16 cellular contexts compared by ENCODE assay signal in genomic region chr2:120894936-120895335, GRCh38.
DNase-seq lines count a peak whose midpoint lies in the region; ATAC-seq and TF ChIP-seq lines count a peak whose summit lies in the region.
"Had no signal": no experiment of that assay in that cellular context is flagged by ENCODE, and none has a peak within 500 bp of the region (broad histone marks: within the 10 kb centered on the region; RNA-seq: fewer than 3 reads in every experiment).

No MANE protein-coding gene starts in this region.

- H3K36me3 Mint-ChIP-seq in glutamatergic neuron (ENCODE audit: unreplicated experiment) (peaks cover 5% of the 10 kb centered on the region), nephron progenitor cell (ENCODE audit: low read depth) (no peaks in the 10 kb centered on the region)
- H3K36me3 Mint-ChIP-seq: CD4-positive, CD25-positive, alpha-beta regulatory T cell had no signal

- POLR2A ChIA-PET in A673 (lab: Charles Lee; ENCODE audit: low non-redundant PET): no interaction called here

- H3K27ac Mint-ChIP-seq in glutamatergic neuron (ENCODE audit: unreplicated experiment) (peak overlapping the region; percentile 78), nephron progenitor cell (peak overlapping the region; percentile 98)
- H3K27ac Mint-ChIP-seq: CD4-positive, CD25-positive, alpha-beta regulatory T cell had no signal

- DNase-seq in Right ventricle myocardium superior (no peak), right atrium auricular region (ENCODE audit: low spot score) (no peak), glutamatergic neuron (no peak), nephron progenitor cell (no peak), NCI-H1105 treated with DMSO at 0.1 percent for 48 hours (lab: John Stamatoyannopoulos, UW) (no peak), A673 (ENCODE audit: low spot score) (no peak)
- DNase-seq: Calu3; CD4-positive, CD25-positive, alpha-beta regulatory T cell; GOT3; NCI-H1092; NCI-H187; NCI-H446 treated with DMSO at 0.1 percent for 48 hours; NCI-H774 had no signal

- intact Hi-C loops in Right ventricle myocardium superior (cut with DNase I): no loop called here
- intact Hi-C loops in A673 (cut with micrococcal nuclease; ENCODE audit: unreplicated experiment): no loop called here

- peaks cover 7% of the 10 kb centered on the region for H3K9me3 Mint-ChIP-seq in glutamatergic neuron (ENCODE audit: unreplicated experiment)
- no peaks in the 10 kb centered on the region for H3K9me3 Mint-ChIP-seq in nephron progenitor cell

- H3K36me3 ChIP-seq in right atrium auricular region (no peaks in the 10 kb centered on the region), A673 (ENCODE audit: insufficient read depth, low read length, poor library complexity, severe bottlenecking) (no peaks in the 10 kb centered on the region)

- CTCF ChIA-PET in A673 (lab: Charles Lee): no interaction called here

- peaks cover 37% of the 10 kb centered on the region for H3K4me1 Mint-ChIP-seq in glutamatergic neuron (ENCODE audit: low read depth, unreplicated experiment)
- peaks cover 93% of the 10 kb centered on the region for H3K4me1 Mint-ChIP-seq in nephron progenitor cell
- H3K4me1 Mint-ChIP-seq: CD4-positive, CD25-positive, alpha-beta regulatory T cell had no signal

- H3K4me1 ChIP-seq in right atrium auricular region (peaks cover 0 to 19% of the 10 kb centered on the region in 2 donors), A673 (ENCODE audit: insufficient read depth, low read length, poor library complexity, severe bottlenecking) (peaks cover 14% of the 10 kb centered on the region)

- BruUV-seq in A673 (replicated peaks; lab: Mats Ljungman, UMichigan): no TSS peak

- H3K4me3 ChIP-seq in right atrium auricular region (no peak overlapping the region), A673 (ENCODE audit: low read depth, low read length, poor library complexity, severe bottlenecking) (no peak overlapping the region)

- no peak for TF ChIP-seq CTCF in right atrium auricular region (IDR thresholded peaks at IDR 0.05)
- TF ChIP-seq CTCF in glutamatergic neuron (IDR thresholded peaks at IDR 0.05; ENCODE audit: partially characterized antibody, unreplicated experiment): no peak
- no peak for TF ChIP-seq CTCF in nephron progenitor cell (IDR thresholded peaks at IDR 0.05)
- TF ChIP-seq CTCF in A673 (conservative IDR thresholded peaks at IDR 0.05; ENCODE audit: low read depth, low read length): no peak

- no peaks in the 10 kb centered on the region for H3K9me3 ChIP-seq in right atrium auricular region
- no peaks in the 10 kb centered on the region for H3K9me3 ChIP-seq in A673 (ENCODE audit: low read depth, low read length, poor library complexity, severe bottlenecking)

- H3K27me3 Mint-ChIP-seq in glutamatergic neuron (ENCODE audit: unreplicated experiment) (peaks cover 2% of the 10 kb centered on the region), nephron progenitor cell (ENCODE audit: low read depth, poor library complexity) (peaks cover 7% of the 10 kb centered on the region)
- H3K27me3 Mint-ChIP-seq: CD4-positive, CD25-positive, alpha-beta regulatory T cell had no signal

- ATAC-seq in Right ventricle myocardium superior (ENCODE audit: poor library complexity): peak; percentile 57
- no peak for ATAC-seq in GM21390 (IDR thresholded peaks at IDR 0.05; ENCODE audit: unreplicated experiment)
- ATAC-seq in GM18867 (IDR thresholded peaks at IDR 0.05; ENCODE audit: unreplicated experiment): no peak

- H3K27ac ChIP-seq in right atrium auricular region: no peak overlapping the region
- H3K27ac ChIP-seq in A673 (ENCODE audit: low read depth, low read length, poor library complexity, severe bottlenecking): no peak overlapping the region
- H3K27ac ChIP-seq: KMS-11 had no signal

- H3K27me3 ChIP-seq in right atrium auricular region (no peaks in the 10 kb centered on the region), A673 (replicated peaks; ENCODE audit: insufficient read depth, low read depth, low read length, poor library complexity) (no peaks in the 10 kb centered on the region)

- H3K4me3 Mint-ChIP-seq in glutamatergic neuron (ENCODE audit: unreplicated experiment) (peak overlapping the region; percentile 38), nephron progenitor cell (peak overlapping the region; percentile 2)
- H3K4me3 Mint-ChIP-seq: CD4-positive, CD25-positive, alpha-beta regulatory T cell had no signal
